In the genomic region with DNA sequence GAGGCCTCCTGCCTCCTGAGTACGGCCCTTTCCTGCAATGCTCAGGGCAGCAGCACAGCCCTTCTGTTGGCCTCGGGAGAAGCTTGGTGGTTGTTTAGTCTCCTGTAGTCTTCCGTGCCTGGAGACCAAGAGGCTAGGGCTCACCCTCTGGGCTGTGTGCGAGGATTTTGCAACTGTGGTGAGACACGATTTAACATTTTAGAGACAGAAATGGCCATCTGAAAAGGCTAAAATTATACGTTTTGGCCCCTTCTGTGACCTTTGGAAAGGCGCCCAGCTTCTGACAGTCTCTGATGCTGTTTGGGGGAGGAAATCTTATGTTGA, we compare ENCODE assay signal across 17 cellular contexts. TPM values are rescaled to one million over a fixed set of nuclear protein-coding genes. Genes with fewer than 3 reads are reported as not detected.
DNase-seq lines count a peak whose midpoint lies in the region; ATAC-seq and TF ChIP-seq lines count a peak whose summit lies in the region.
"Had no signal": no experiment of that assay in that cellular context is flagged by ENCODE, and none has a peak within 500 bp of the region (broad histone marks: within the 10 kb centered on the region; RNA-seq: fewer than 3 reads in every experiment).

No MANE protein-coding gene starts in this region.

- H3K27me3 Mint-ChIP-seq in nephron (ENCODE audit: low read depth): peaks cover 14% of the 10 kb centered on the region
- H3K27me3 Mint-ChIP-seq in activated naive CD4-positive, alpha-beta T cell treated with anti-CD3 and anti-CD28 coated beads for 36 hours (ENCODE audit: low read depth): peaks cover 6% of the 10 kb centered on the region

- no peaks in the 10 kb centered on the region for H3K36me3 Mint-ChIP-seq in nephron (ENCODE audit: low read depth)
- no peaks in the 10 kb centered on the region for H3K36me3 Mint-ChIP-seq in activated naive CD4-positive, alpha-beta T cell treated with anti-CD3 and anti-CD28 coated beads for 36 hours (ENCODE audit: low read depth)
- H3K36me3 Mint-ChIP-seq: immature natural killer cell had no signal

- peak overlapping the region; percentile 87 to 93 (median 88) for H3K27ac Mint-ChIP-seq in nephron
- H3K27ac Mint-ChIP-seq in activated naive CD4-positive, alpha-beta T cell treated with anti-CD3 and anti-CD28 coated beads for 36 hours: no peak overlapping the region
- H3K27ac Mint-ChIP-seq: immature natural killer cell; T-helper 1 cell treated with Interleukin-12 subunit alpha and Interleukin-12 subunit beta and Interleukin-4 antibody, amounts not matched to agents 30 μg/mL and 1 μg/mL, for 36 hours had no signal

- no peaks in the 10 kb centered on the region for H3K9me3 Mint-ChIP-seq in nephron
- H3K9me3 Mint-ChIP-seq in activated naive CD4-positive, alpha-beta T cell treated with anti-CD3 and anti-CD28 coated beads for 36 hours: no peaks in the 10 kb centered on the region
- H3K9me3 Mint-ChIP-seq: immature natural killer cell; T-helper 1 cell treated with Interleukin-12 subunit alpha and Interleukin-12 subunit beta and Interleukin-4 antibody, amounts not matched to agents 30 μg/mL and 1 μg/mL, for 36 hours had no signal

- CTCF ChIA-PET in AG04450 (lab: Charles Lee): interaction anchor here (0.6 kb wide), 1 partner anchor 451 kb away, joined by 4 read pairs; no protein-coding TSS in a partner anchor
- CTCF ChIA-PET in activated naive CD4-positive, alpha-beta T cell treated with anti-CD3 and anti-CD28 coated beads for 36 hours (lab: Charles Lee): no interaction called here

- no peak for ATAC-seq in HG03521 (IDR thresholded peaks at IDR 0.05; ENCODE audit: unreplicated experiment)
- ATAC-seq: activated CD4-positive, CD25-positive, alpha-beta regulatory T cell treated with anti-CD3 and anti-CD28 coated beads, Interleukin-2, amount 50 U/mL, for 24 hours had no signal

- no peak for TF ChIP-seq CTCF in AG04450 (IDR thresholded peaks at IDR 0.05; ENCODE audit: low read depth, low read length)
- no peak for TF ChIP-seq CTCF in nephron (IDR thresholded peaks at IDR 0.05; ENCODE audit: unreplicated experiment in 3 of 3)
- TF ChIP-seq CTCF in GM20000 (IDR thresholded peaks at IDR 0.05; ENCODE audit: extremely low read depth, missing control alignments): no peak

- POLR2A ChIA-PET in AG04450 (lab: Yijun Ruan, JAX): interaction anchor here (0.8 to 1.3 kb wide), 5 partner anchors 21 to 36 kb away, joined by 3 to 9 read pairs (median 3); a partner anchor contains a TSS

- no peak overlapping the region for H3K4me3 ChIP-seq in AG04450 (ENCODE audit: low read depth, low read length)
- H3K4me3 ChIP-seq: sigmoid colon, transverse colon had no signal

- peak overlapping the region in 2 of 3 experiments; percentile 28 to 31 for H3K4me3 Mint-ChIP-seq in nephron
- H3K4me3 Mint-ChIP-seq in activated naive CD4-positive, alpha-beta T cell treated with anti-CD3 and anti-CD28 coated beads for 36 hours: no peak overlapping the region
- H3K4me3 Mint-ChIP-seq: immature natural killer cell; T-helper 1 cell treated with Interleukin-12 subunit alpha and Interleukin-12 subunit beta and Interleukin-4 antibody, amounts not matched to agents 30 μg/mL and 1 μg/mL, for 36 hours had no signal

- H3K4me1 Mint-ChIP-seq in nephron: peaks cover 31% of the 10 kb centered on the region
- H3K4me1 Mint-ChIP-seq in activated naive CD4-positive, alpha-beta T cell treated with anti-CD3 and anti-CD28 coated beads for 36 hours (ENCODE audit: low read depth): no peaks in the 10 kb centered on the region
- H3K4me1 Mint-ChIP-seq: immature natural killer cell had no signal

- intact Hi-C loops in activated naive CD4-positive, alpha-beta T cell treated with anti-CD3 and anti-CD28 coated beads for 36 hours (cut with micrococcal nuclease): no loop called here

- H3K27ac ChIP-seq in AG04450 (ENCODE audit: low read depth, low read length): peak overlapping the region; percentile 81
- H3K27ac ChIP-seq: neutrophil, transverse colon had no signal

- H3K9me3 ChIP-seq in AG04450 (ENCODE audit: control insufficient read depth, insufficient read depth, low read length): peaks cover 5% of the 10 kb centered on the region; the same call in 1 of the 2 replicates
- H3K9me3 ChIP-seq: neutrophil, sigmoid colon, transverse colon had no signal

- H3K27me3 ChIP-seq in AG04450 (ENCODE audit: control insufficient read depth, insufficient read depth, low read length): no peaks in the 10 kb centered on the region
- H3K27me3 ChIP-seq: transverse colon had no signal

- DNase-seq in AG04450 (ENCODE audit: low read depth, low spot score): peak; percentile 75
- DNase-seq in amniotic epithelial cell (ENCODE audit: low read depth): peak; percentile 68
- peak; percentile 24 for DNase-seq in fibroblast of the conjunctiva (ENCODE audit: low read depth)
- no peak for DNase-seq in NCI-H69 (lab: John Stamatoyannopoulos, UW)
- no peak for DNase-seq in GM20000 (ENCODE audit: low spot score)
- DNase-seq in activated naive CD4-positive, alpha-beta T cell treated with anti-CD3 and anti-CD28 coated beads for 36 hours: no peak
- DNase-seq: activated effector memory CD4-positive, alpha-beta T cell treated with Interleukin-2 at 50 U/mL for 16 hours; immature natural killer cell; MV-4-11; NCI-H82; sigmoid colon; transverse colon had no signal

RNA-seq across cellular contexts. Expression of a gene that starts 33.1 kb away (rescaled TPM):
- polyA plus RNA-seq in AG04450 (2011; rRNA removed): 41.1 and 41.9 TPM in 2 replicates
- polyA minus RNA-seq in AG04450 (2011; rRNA and poly(A)+ RNA removed): 29.7 and 30.4 TPM in 2 replicates
- not detected for total RNA-seq in activated naive CD4-positive, alpha-beta T cell treated with anti-CD3 and anti-CD28 coated beads for 36 hours
- polyA plus RNA-seq: immature natural killer cell had no signal

RNA-seq across cellular contexts. Expression of a gene that starts 44.9 kb away (rescaled TPM):
- 0.79 and 1.6 TPM in 2 replicates for polyA plus RNA-seq in AG04450 (2011; rRNA removed)
- 1.1 and 2.0 TPM in 2 replicates for polyA minus RNA-seq in AG04450 (2011; rRNA and poly(A)+ RNA removed)
- total RNA-seq in activated naive CD4-positive, alpha-beta T cell treated with anti-CD3 and anti-CD28 coated beads for 36 hours: not detected
- polyA plus RNA-seq: immature natural killer cell had no signal

RNA-seq across cellular contexts. Expression of a gene that starts 56.4 kb away (rescaled TPM):
- polyA plus RNA-seq in AG04450 (2011; rRNA removed): 15.6 and 16.7 TPM in 2 replicates
- 22.9 and 23.5 TPM in 2 replicates for polyA minus RNA-seq in AG04450 (2011; rRNA and poly(A)+ RNA removed)
- total RNA-seq in activated naive CD4-positive, alpha-beta T cell treated with anti-CD3 and anti-CD28 coated beads for 36 hours: 10 to 100 TPM; 21.9 to 24.1 TPM

Comparison
In these comparisons a context has a peak if more than half of its experiments do, and no peak if none do; other contexts are left out.
1. DNase-seq: peak in AG04450 (single experiment), amniotic epithelial cell (single experiment) and fibroblast of the conjunctiva (single experiment); none in NCI-H69 (single experiment), GM20000 (single experiment) and activated naive CD4-positive, alpha-beta T cell treated with anti-CD3 and anti-CD28 coated beads for 36 hours (single experiment).